In the genomic region with DNA sequence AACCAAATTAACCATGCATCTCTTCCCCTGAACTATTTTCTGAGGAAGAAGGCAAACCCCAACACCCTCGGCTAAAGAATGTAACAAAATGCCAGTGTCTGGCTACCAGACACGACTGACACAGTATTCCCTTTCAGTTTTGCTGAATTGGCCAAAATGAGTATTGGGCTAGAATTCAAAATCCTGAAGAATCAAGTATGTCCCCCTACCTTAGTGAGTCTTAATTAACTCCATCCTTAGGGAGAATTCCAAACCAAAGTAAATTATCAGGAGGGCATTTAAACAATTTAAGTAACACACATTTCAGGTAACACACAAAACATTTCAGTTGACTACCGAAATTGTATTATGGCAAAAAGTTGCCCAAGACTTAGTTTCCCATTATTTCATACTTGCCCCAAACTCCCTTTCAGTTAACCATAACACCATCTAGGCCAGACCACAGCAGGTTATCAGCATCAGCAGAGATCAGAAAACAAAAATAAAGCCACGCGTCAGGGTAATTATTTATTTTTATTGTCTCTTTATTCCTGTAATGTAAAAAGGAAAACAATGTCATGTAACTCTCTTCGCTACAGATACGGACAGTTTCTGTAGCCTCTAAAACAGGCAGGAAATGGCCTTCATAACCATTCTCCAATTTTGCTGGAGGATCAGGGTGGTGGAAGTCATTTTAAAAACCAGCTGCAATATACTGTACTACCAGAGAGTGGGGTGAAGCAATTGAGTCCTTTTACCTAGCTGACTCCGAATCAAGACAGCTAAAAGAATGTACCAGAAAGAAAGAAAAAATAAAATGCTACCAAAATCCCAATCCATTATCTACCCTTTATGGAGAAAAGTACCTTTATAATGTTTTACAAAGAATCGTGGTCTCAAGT, we compare ENCODE assay signal across 8 cellular contexts. TPM values are rescaled to one million over a fixed set of nuclear protein-coding genes. Genes with fewer than 3 reads are reported as not detected.
DNase-seq lines count a peak whose midpoint lies in the region; ATAC-seq and TF ChIP-seq lines count a peak whose summit lies in the region.

No MANE protein-coding gene starts in this region.

- H3K4me2 ChIP-seq in neural progenitor cell = peak overlapping the region; percentile 95

- H3K36me3 ChIP-seq in H7 (replicated peaks; ENCODE audit: control insufficient read depth, insufficient read depth, low read length) = peaks cover 3% of the 10 kb centered on the region
- peaks cover 3% of the 10 kb centered on the region for H3K36me3 ChIP-seq in neural progenitor cell

- H3K27me3 ChIP-seq in H7 (ENCODE audit: control insufficient read depth, insufficient read depth, low read length) (no peaks in the 10 kb centered on the region), neural progenitor cell (no peaks in the 10 kb centered on the region)

- H3F3A ChIP-seq in neural progenitor cell (ENCODE audit: low read depth) = peaks cover 36% of the 10 kb centered on the region

- peak; percentile 53 to 67 for DNase-seq in AML-193 (lab: John Stamatoyannopoulos, UW)
- DNase-seq in H7 = peak; percentile 27
- DNase-seq in SK-N-DZ (ENCODE audit: low spot score) = peak; percentile 29
- DNase-seq in endothelial cell (ENCODE audit: low spot score) = no peak
- no peak for DNase-seq in neural progenitor cell (ENCODE audit: low spot score)
- DNase-seq in NCI-H2107 (lab: John Stamatoyannopoulos, UW) = no peak
- DNase-seq in cerebellum (ENCODE audit: low spot score) = no peak

- no peak for TF ChIP-seq CTCF in endothelial cell (IDR thresholded peaks at IDR 0.05; ENCODE audit: unreplicated experiment)
- TF ChIP-seq CTCF in neural progenitor cell (IDR thresholded peaks at IDR 0.05) = peak; percentile 21

- no peaks in the 10 kb centered on the region for H3K9me3 ChIP-seq in neural progenitor cell (ENCODE audit: low read depth)

- H3K79me2 ChIP-seq in neural progenitor cell (ENCODE audit: low read depth) = peaks cover 97% of the 10 kb centered on the region

- H3K27me3 Mint-ChIP-seq in endothelial cell (ENCODE audit: unreplicated experiment) (peaks cover 5% of the 10 kb centered on the region), neural progenitor cell (ENCODE audit: insufficient read depth, low read depth) (no peaks in the 10 kb centered on the region)

- H3K36me3 Mint-ChIP-seq in endothelial cell (ENCODE audit: low read depth, unreplicated experiment) = peaks cover 5% of the 10 kb centered on the region
- H3K36me3 Mint-ChIP-seq in neural progenitor cell = peaks cover 15% of the 10 kb centered on the region

- H3K9me3 Mint-ChIP-seq in endothelial cell (ENCODE audit: unreplicated experiment) = no peaks in the 10 kb centered on the region
- H3K9me3 Mint-ChIP-seq in neural progenitor cell = no peaks in the 10 kb centered on the region

- peak overlapping the region; percentile 95 for H3K9ac ChIP-seq in neural progenitor cell

- H3K4me1 Mint-ChIP-seq in endothelial cell (ENCODE audit: unreplicated experiment) (peaks cover 49% of the 10 kb centered on the region), neural progenitor cell (peaks cover 62% of the 10 kb centered on the region)

- peak overlapping the region; percentile 100 for H3K27ac ChIP-seq in neural progenitor cell

- ATAC-seq in HG02885 (IDR thresholded peaks at IDR 0.05; ENCODE audit: poor library complexity, unreplicated experiment) = no peak

- H3K4me1 ChIP-seq in neural progenitor cell = peaks cover 43% of the 10 kb centered on the region

- H3K27ac Mint-ChIP-seq in endothelial cell (ENCODE audit: unreplicated experiment) (peak overlapping the region; percentile 80), neural progenitor cell (peak overlapping the region; percentile 98)

- H3K4me3 ChIP-seq in H7 (ENCODE audit: insufficient read depth, low read depth, low read length) (peak overlapping the region; percentile 82), neural progenitor cell (peak overlapping the region; percentile 88)

- peaks cover 69% of the 10 kb centered on the region for H4K20me1 ChIP-seq in neural progenitor cell (ENCODE audit: low read depth)

- H3K4me3 Mint-ChIP-seq in endothelial cell (ENCODE audit: unreplicated experiment) = peak overlapping the region; percentile 86
- H3K4me3 Mint-ChIP-seq in neural progenitor cell = peak overlapping the region; percentile 94

- H2AFZ ChIP-seq in neural progenitor cell (replicated peaks) = no peak overlapping the region

RNA-seq across cellular contexts. Expression of gene SNX5, which starts 1.9 kb away (rescaled TPM):
- total RNA-seq in H7 (2014; rRNA removed; shearing (Covaris generic)) = 134 and 163 TPM in 2 replicates
- polyA plus RNA-seq in SK-N-DZ (2014; cell fraction: cytosol; rRNA removed) = 112 and 140 TPM in 2 replicates
- 300 and 347 TPM in 2 replicates for polyA plus RNA-seq in SK-N-DZ (2014; cell fraction: nucleus; rRNA removed)
- total RNA-seq in endothelial cell (ENCODE audit: unreplicated experiment) (61.7 TPM), neural progenitor cell (ENCODE audit: low replicate concordance) (156 and 226 TPM in 2 replicates), cerebellum (79.8 TPM)

RNA-seq across cellular contexts. Expression of gene MGME1, which starts 2.1 kb away (rescaled TPM):
- total RNA-seq in H7 (2014; rRNA removed; shearing (Covaris generic)) = 35.5 and 42.1 TPM in 2 replicates
- 34.0 and 36.0 TPM in 2 replicates for polyA plus RNA-seq in SK-N-DZ (2014; cell fraction: cytosol; rRNA removed)
- 24.1 and 28.0 TPM in 2 replicates for polyA plus RNA-seq in SK-N-DZ (2014; cell fraction: nucleus; rRNA removed)
- total RNA-seq in endothelial cell (ENCODE audit: unreplicated experiment) (17.5 TPM), neural progenitor cell (ENCODE audit: low replicate concordance) (57.2 and 87.2 TPM in 2 replicates), cerebellum (11.3 TPM)

Comparison
In these comparisons a context has a peak if more than half of its experiments do, and no peak if none do; other contexts are left out.
1. DNase-seq: peak in AML-193 (2 of 2), H7 (single experiment) and SK-N-DZ (single experiment); none in endothelial cell (single experiment), neural progenitor cell (single experiment), NCI-H2107 (single experiment) and cerebellum (single experiment).